Comparison of ENCODE assay signal across 16 cellular contexts in genomic region chr3:144296808-144297207, GRCh38.
"Had no signal": no experiment of that assay in that cellular context is flagged by ENCODE, and none has a peak within 500 bp of the region (broad histone marks: within the 10 kb centered on the region; RNA-seq: fewer than 3 reads in every experiment).

No MANE protein-coding gene starts in this region.

- H3K9me3 Mint-ChIP-seq: activated T-helper 1 cell treated with anti-CD3 and anti-CD28 coated beads, Interleukin-12 subunit alpha, Interleukin-12 subunit beta, Interleukin-2, Interleukin-4 antibody, amounts not matched to agents 30 ng/mL and 10 ng/mL and 1 ng/mL, durations not matched to agents 14 hours and 24 hours and 36 hours had no signal

- H3K36me3 Mint-ChIP-seq: activated naive CD8-positive, alpha-beta T cell treated with anti-CD3 and anti-CD28 coated beads for 36 hours; stimulated activated effector memory CD8-positive, alpha-beta T cell treated with anti-CD3 and anti-CD28 coated beads, Interleukin-12 subunit alpha, Interleukin-12 subunit beta, amount 100 ng/mL, for 72 hours had no signal

- FAIRE-seq: endothelial cell of umbilical vein, kidney had no signal

- ATAC-seq: body of pancreas; left lung; naive thymus-derived CD8-positive, alpha-beta T cell; stimulated activated effector memory CD8-positive, alpha-beta T cell treated with anti-CD3 and anti-CD28 coated beads, Interleukin-12 subunit alpha, Interleukin-12 subunit beta, amount 100 ng/mL, for 72 hours had no signal

- H3K27ac Mint-ChIP-seq: activated naive CD8-positive, alpha-beta T cell treated with anti-CD3 and anti-CD28 coated beads for 36 hours; activated T-helper 1 cell treated with anti-CD3 and anti-CD28 coated beads, Interleukin-12 subunit alpha, Interleukin-12 subunit beta, Interleukin-2, Interleukin-4 antibody, amounts not matched to agents 30 ng/mL and 10 ng/mL and 1 ng/mL, durations not matched to agents 14 hours and 24 hours and 36 hours; stimulated activated effector memory CD8-positive, alpha-beta T cell treated with anti-CD3 and anti-CD28 coated beads, Interleukin-12 subunit alpha, Interleukin-12 subunit beta, amount 100 ng/mL, for 72 hours had no signal

- DNase-seq: activated CD4-positive, CD25-positive, alpha-beta regulatory T cell treated with anti-CD3 and anti-CD28 coated beads, Interleukin-2, amount 50 U/mL, for 72 hours; activated naive CD8-positive, alpha-beta T cell treated with anti-CD3 and anti-CD28 coated beads for 36 hours; amygdala; body of pancreas; central memory CD4-positive, alpha-beta T cell; colonic mucosa; esophagus squamous epithelium; hippocampal formation; kidney; left lung; mammary epithelial cell; naive thymus-derived CD8-positive, alpha-beta T cell; posterior cingulate gyrus had no signal

- H3K4me3 Mint-ChIP-seq: activated naive CD8-positive, alpha-beta T cell treated with anti-CD3 and anti-CD28 coated beads for 36 hours; activated T-helper 1 cell treated with anti-CD3 and anti-CD28 coated beads, Interleukin-12 subunit alpha, Interleukin-12 subunit beta, Interleukin-2, Interleukin-4 antibody, amounts not matched to agents 30 ng/mL and 10 ng/mL and 1 ng/mL, durations not matched to agents 14 hours and 24 hours and 36 hours; naive thymus-derived CD8-positive, alpha-beta T cell; stimulated activated effector memory CD8-positive, alpha-beta T cell treated with anti-CD3 and anti-CD28 coated beads, Interleukin-12 subunit alpha, Interleukin-12 subunit beta, amount 100 ng/mL, for 72 hours had no signal

- H3K4me1 Mint-ChIP-seq: stimulated activated effector memory CD8-positive, alpha-beta T cell treated with anti-CD3 and anti-CD28 coated beads, Interleukin-12 subunit alpha, Interleukin-12 subunit beta, amount 100 ng/mL, for 72 hours had no signal
